Comparison of ENCODE assay signal across 11 cellular contexts in the genomic region with DNA sequence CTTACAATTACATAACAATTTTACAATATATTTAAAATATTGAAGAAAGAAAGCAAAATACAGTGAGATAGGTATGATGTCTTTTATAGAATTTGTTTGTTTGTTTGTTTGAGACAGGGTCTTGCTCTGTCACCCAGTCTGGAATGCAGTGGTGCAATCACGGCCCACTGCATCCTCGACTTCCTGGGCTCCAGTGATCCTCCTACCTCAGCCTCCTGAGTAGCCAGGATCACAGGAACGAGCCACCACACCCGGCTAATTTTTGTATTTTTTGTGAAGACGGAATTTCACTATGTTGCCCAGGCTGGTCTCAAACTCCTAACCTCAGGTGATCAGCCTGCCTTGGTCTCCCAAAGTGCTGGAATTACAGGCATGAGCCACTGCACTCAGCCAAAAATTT. TPM values are rescaled to one million over a fixed set of nuclear protein-coding genes. Genes with fewer than 3 reads are reported as not detected.
"Had no signal": no experiment of that assay in that cellular context is flagged by ENCODE, and none has a peak within 500 bp of the region (broad histone marks: within the 10 kb centered on the region; RNA-seq: fewer than 3 reads in every experiment).

No MANE protein-coding gene starts in this region.

RNA-seq across cellular contexts. Expression of gene NACA2, which starts 21.5 kb away (rescaled TPM):
- total RNA-seq: OCI-LY7, PC-9, Peyer's patch, Right ventricle myocardium inferior, Right ventricle myocardium superior, RPMI7951, SJCRH30, SJSA1, SK-MEL-5, T-cell had no signal
- polyA plus RNA-seq: SK-N-SH had no signal
